Comparison of ENCODE assay signal across 28 cellular contexts in the genomic region with DNA sequence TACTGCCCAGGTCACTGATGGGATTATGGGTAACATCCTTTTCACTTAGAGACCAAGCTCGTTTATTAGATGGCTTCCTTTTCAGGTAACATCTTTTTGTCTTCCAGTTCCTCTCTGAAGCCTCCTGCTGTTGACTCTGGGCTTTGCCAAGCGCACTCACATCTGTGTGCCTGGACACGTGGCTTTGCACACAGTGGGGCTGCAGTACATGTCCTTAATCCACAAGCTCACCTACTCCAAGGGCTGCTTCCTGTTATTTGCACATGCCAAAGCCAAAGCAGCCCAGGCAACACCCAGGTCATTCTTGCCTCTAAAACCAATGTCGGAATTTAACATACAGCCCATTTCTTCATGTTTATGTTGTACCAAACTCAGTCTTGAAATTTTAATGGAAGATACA.
"Had no signal": no experiment of that assay in that cellular context is flagged by ENCODE, and none has a peak within 500 bp of the region (broad histone marks: within the 10 kb centered on the region; RNA-seq: fewer than 3 reads in every experiment).

No MANE protein-coding gene starts in this region.

- H3K9me3 Mint-ChIP-seq: dendritic cell treated with granulocyte-macrophage colony-stimulating factor and Interleukin-4, amounts not matched to agents 40 ng/mL and 50 ng/mL, for 4 days; mesothelial cell of epicardium; natural killer cell treated with Interleukin-12 subunit alpha and Interleukin-12 subunit beta and Interleukin-15 and Interleukin-18, amount 100 ng/mL, for 72 hours; neural progenitor cell had no signal

- H3K27me3 Mint-ChIP-seq: dendritic cell treated with granulocyte-macrophage colony-stimulating factor and Interleukin-4, amounts not matched to agents 40 ng/mL and 50 ng/mL, for 4 days; naive B cell; natural killer cell treated with Interleukin-12 subunit alpha and Interleukin-12 subunit beta and Interleukin-15 and Interleukin-18, amount 100 ng/mL, for 72 hours had no signal

- H3K27ac Mint-ChIP-seq: dendritic cell treated with granulocyte-macrophage colony-stimulating factor and Interleukin-4, amounts not matched to agents 40 ng/mL and 50 ng/mL, for 4 days; mesothelial cell of epicardium; natural killer cell treated with Interleukin-12 subunit alpha and Interleukin-12 subunit beta and Interleukin-15 and Interleukin-18, amount 100 ng/mL, for 72 hours; neural progenitor cell; progenitor cell of endocrine pancreas had no signal

- H2AFZ ChIP-seq: neural progenitor cell, parathyroid adenoma had no signal

- H3K9me3 ChIP-seq: esophagus squamous epithelium, heart right ventricle, left lung, mucosa of descending colon, stomach, thyroid gland had no signal

- H3K27ac ChIP-seq: esophagus squamous epithelium, heart right ventricle, left lung, neural progenitor cell, parathyroid adenoma, stomach, thyroid gland had no signal

- H3K36me3 ChIP-seq: neural progenitor cell had no signal

- H3K27me3 ChIP-seq: esophagus squamous epithelium, heart right ventricle, left lung, neural progenitor cell, stomach, thyroid gland had no signal

- DNase-seq: effector memory CD4-positive, alpha-beta T cell; erythroblast; esophagus squamous epithelium; foreskin melanocyte; glutamatergic neuron; heart right ventricle; hippocampal formation; left cardiac atrium; left lung; mesenchymal stem cell; mucosa of descending colon; naive B cell; stimulated activated CD4-positive, alpha-beta T cell treated with anti-CD3 and anti-CD28 coated beads, Interleukin-12 subunit alpha, Interleukin-12 subunit beta, amount 100 ng/mL, for 4 hours; stimulated activated CD4-positive, alpha-beta T cell treated with anti-CD3 and anti-CD28 coated beads, Interleukin-1b, Interleukin-23, amount 100 ng/mL, for 48 hours; stimulated activated CD4-positive, alpha-beta T cell treated with anti-CD3 and anti-CD28 coated beads, Interleukin-4, amount 100 ng/mL, for 1 hour; stimulated activated CD8-positive, alpha-beta memory T cell treated with anti-CD3 and anti-CD28 coated beads, Interleukin-4, amount 100 ng/mL, for 48 hours; stimulated activated naive CD4-positive, alpha-beta T cell treated with Interleukin-2 at 50 U/mL for 16 hours; stomach; thyroid gland; trophoblast cell had no signal

- H3K4me3 Mint-ChIP-seq: dendritic cell treated with granulocyte-macrophage colony-stimulating factor and Interleukin-4, amounts not matched to agents 40 ng/mL and 50 ng/mL, for 4 days; mesothelial cell of epicardium; naive B cell; natural killer cell treated with Interleukin-12 subunit alpha and Interleukin-12 subunit beta and Interleukin-15 and Interleukin-18, amount 100 ng/mL, for 72 hours; neural progenitor cell had no signal

- H3K79me2 ChIP-seq: parathyroid adenoma had no signal

- H3K4me1 ChIP-seq: esophagus squamous epithelium, heart right ventricle, left lung, neural progenitor cell, parathyroid adenoma, stomach, thyroid gland had no signal

- H3K9ac ChIP-seq: neural progenitor cell, parathyroid adenoma had no signal

- ATAC-seq: heart right ventricle; left cardiac atrium; left lung; mucosa of descending colon; natural killer cell treated with Interleukin-12 subunit alpha and Interleukin-12 subunit beta and Interleukin-15 and Interleukin-18, amount 100 ng/mL, for 72 hours; sciatic nerve had no signal

- H3K36me3 Mint-ChIP-seq: mesothelial cell of epicardium had no signal

- H3K4me2 ChIP-seq: neural progenitor cell, smooth muscle cell had no signal

- H3K4me3 ChIP-seq: esophagus squamous epithelium, heart right ventricle, left lung, mucosa of descending colon, neural progenitor cell, smooth muscle cell, stomach, thyroid gland had no signal
